Comparison of ENCODE assay signal across 9 cellular contexts in genomic region chr22:50621491-50621880, GRCh38. TPM values are rescaled to one million over a fixed set of nuclear protein-coding genes. Genes with fewer than 3 reads are reported as not detected.
DNase-seq lines count a peak whose midpoint lies in the region; ATAC-seq and TF ChIP-seq lines count a peak whose summit lies in the region.
"Had no signal": no experiment of that assay in that cellular context is flagged by ENCODE, and none has a peak within 500 bp of the region (broad histone marks: within the 10 kb centered on the region; RNA-seq: fewer than 3 reads in every experiment).

No MANE protein-coding gene starts in this region.

- H2BK5ac ChIP-seq in neuronal stem cell (ENCODE audit: low read length), result peak overlapping the region; percentile 29

- WGBS in neuronal stem cell (ENCODE audit: extremely low coverage in 2 of 2, insufficient read length in 2 of 2, insufficient replicate concordance in 1 of 2), 2 donors, result no CpG with 5 or more reads among the region's 6 CpGs

- H3K27ac ChIP-seq in neuronal stem cell (replicated peaks; ENCODE audit: low read length) (peak overlapping the region; percentile 67), coronary artery (no peak overlapping the region)
- H3K27ac ChIP-seq: ovary had no signal

- H4K91ac ChIP-seq in neuronal stem cell (ENCODE audit: low read depth, low read length, poor library complexity), result no peak overlapping the region

- peaks cover 21 to 22% of the 10 kb centered on the region in 2 donors for H3K4me1 ChIP-seq in neuronal stem cell (ENCODE audit: control insufficient read depth in 2 of 2, insufficient read depth in 1 of 2, low read depth in 1 of 2, low read length in 2 of 2)

- H3K14ac ChIP-seq in neuronal stem cell (ENCODE audit: low read length), result peak overlapping the region; percentile 22

- peak overlapping the region; percentile 83 for H3K4me3 Mint-ChIP-seq in central memory CD8-positive, alpha-beta T cell

- H3K4me1 Mint-ChIP-seq in central memory CD8-positive, alpha-beta T cell, result peaks cover 32% of the 10 kb centered on the region

- H3K36me3 Mint-ChIP-seq in central memory CD8-positive, alpha-beta T cell (ENCODE audit: insufficient read depth), result peaks cover 5% of the 10 kb centered on the region

- no peak overlapping the region for H3K4ac ChIP-seq in neuronal stem cell (ENCODE audit: low read length)

- peak overlapping the region; percentile 21 for H3K18ac ChIP-seq in neuronal stem cell (ENCODE audit: low read length)

- H3K9me3 ChIP-seq in neuronal stem cell (replicated peaks in 1 of 2; ENCODE audit: control insufficient read depth in 2 of 2, insufficient read depth in 1 of 2, low read depth in 1 of 2, low read length in 2 of 2), result no peaks in the 10 kb centered on the region
- H3K9me3 ChIP-seq: ovary had no signal

- H2BK12ac ChIP-seq in neuronal stem cell (ENCODE audit: low read length), result no peak overlapping the region

- no peaks in the 10 kb centered on the region for H3K9me3 Mint-ChIP-seq in central memory CD8-positive, alpha-beta T cell

- no peak overlapping the region for H2BK120ac ChIP-seq in neuronal stem cell (ENCODE audit: low read depth, low read length)

- H2BK15ac ChIP-seq in neuronal stem cell (ENCODE audit: low read length), result peak overlapping the region; percentile 20

- no peaks in the 10 kb centered on the region for H3K79me1 ChIP-seq in neuronal stem cell (ENCODE audit: low read depth, low read length)

- no peaks in the 10 kb centered on the region for H3K36me3 ChIP-seq in neuronal stem cell (replicated peaks in 1 of 2; ENCODE audit: control insufficient read depth in 2 of 2, insufficient read depth in 2 of 2, low read length in 2 of 2)
- H3K36me3 ChIP-seq: ovary had no signal

- peak overlapping the region; percentile 43 for H3K4me2 ChIP-seq in neuronal stem cell (ENCODE audit: insufficient read depth, low read length, poor library complexity, severe bottlenecking)

- peak overlapping the region; percentile 90 for H3K27ac Mint-ChIP-seq in central memory CD8-positive, alpha-beta T cell (ENCODE audit: low read depth)

- H3K23ac ChIP-seq in neuronal stem cell (ENCODE audit: low read depth, low read length, poor library complexity), result no peak overlapping the region

- peak; percentile 36 for ATAC-seq in GM18498 (IDR thresholded peaks at IDR 0.05; ENCODE audit: unreplicated experiment)
- ATAC-seq in HG03095 (IDR thresholded peaks at IDR 0.05; ENCODE audit: unreplicated experiment), result peak; percentile 45
- peak; percentile 62 for ATAC-seq in central memory CD8-positive, alpha-beta T cell (replicated peaks; ENCODE audit: extremely low read depth, poor library complexity, severe bottlenecking)
- no peak for ATAC-seq in HG02678 (IDR thresholded peaks at IDR 0.05; ENCODE audit: unreplicated experiment)

- H4K8ac ChIP-seq in neuronal stem cell (ENCODE audit: low read depth, low read length), result no peak overlapping the region

- no peak for TF ChIP-seq CTCF in coronary artery (IDR thresholded peaks at IDR 0.05)

- DNase-seq in SKM-1 treated with dmso at 0.1 percent for 144 hours (lab: John Stamatoyannopoulos, UW; ENCODE audit: unreplicated experiment) (peak; percentile 80), neuronal stem cell (ENCODE audit: low spot score) (no peak), NCI-H2196 treated with DMSO at 0.1 percent for 48 hours (lab: John Stamatoyannopoulos, UW; ENCODE audit: unreplicated experiment) (no peak), coronary artery (ENCODE audit: low spot score) (no peak)
- peak; percentile 27 to 55 for DNase-seq in central memory CD8-positive, alpha-beta T cell (ENCODE audit: low spot score in 2 of 2)

- no peak overlapping the region for H3K9ac ChIP-seq in neuronal stem cell (ENCODE audit: low read depth, low read length, poor library complexity)

- peaks cover 0 to 2% (median 0%) of the 10 kb centered on the region in 3 experiments for H3K27me3 ChIP-seq in neuronal stem cell (ENCODE audit: control insufficient read depth in 3 of 3, insufficient read depth in 3 of 3, low read depth in 1 of 3, low read length in 3 of 3)
- H3K27me3 ChIP-seq: ovary had no signal

- H3K27me3 Mint-ChIP-seq in central memory CD8-positive, alpha-beta T cell, result no peaks in the 10 kb centered on the region

- H2AK5ac ChIP-seq in neuronal stem cell (ENCODE audit: low read depth, low read length), result peak overlapping the region; percentile 35

- H2AFZ ChIP-seq in neuronal stem cell (ENCODE audit: low read length), result peak overlapping the region; percentile 48

- peak overlapping the region in 1 of 2 donors; percentile 3 for H3K4me3 ChIP-seq in neuronal stem cell (ENCODE audit: low read length in 2 of 2)
- no peak overlapping the region for H3K4me3 ChIP-seq in coronary artery
- H3K4me3 ChIP-seq: ovary had no signal

RNA-seq across cellular contexts. Expression of gene ARSA, which starts 6.5 kb away (rescaled TPM):
- 16.8 TPM for polyA plus RNA-seq in neuronal stem cell (2013, experiment 1 of 2)
- 15.2 TPM for polyA plus RNA-seq in neuronal stem cell (2013, experiment 2 of 2)

RNA-seq across cellular contexts. Expression of gene MAPK8IP2, which starts 20.9 kb away (rescaled TPM):
- 1.2 TPM for polyA plus RNA-seq in neuronal stem cell (2013, experiment 1 of 2)
- 1.2 TPM for polyA plus RNA-seq in neuronal stem cell (2013, experiment 2 of 2)

RNA-seq across cellular contexts. Expression of gene CHKB, which starts 38.8 kb away (rescaled TPM):
- 39.2 TPM for polyA plus RNA-seq in neuronal stem cell (2013, experiment 1 of 2)
- polyA plus RNA-seq in neuronal stem cell (2013, experiment 2 of 2), result 37.2 TPM

RNA-seq across cellular contexts. Expression of gene CPT1B, which starts 43.3 kb away (rescaled TPM):
- polyA plus RNA-seq in neuronal stem cell (2013, experiment 1 of 2), result 25.7 TPM
- 25.4 TPM for polyA plus RNA-seq in neuronal stem cell (2013, experiment 2 of 2)

RNA-seq across cellular contexts. Expression of gene SHANK3, which starts 51.1 kb away (rescaled TPM):
- 9.8 TPM for polyA plus RNA-seq in neuronal stem cell (2013, experiment 1 of 2)
- 9.9 TPM for polyA plus RNA-seq in neuronal stem cell (2013, experiment 2 of 2)

Comparison
In these comparisons a context has a peak if more than half of its experiments do, and no peak if none do; other contexts are left out.
1. DNase-seq: peak in SKM-1 treated with dmso at 0.1 percent for 144 hours (single experiment) and central memory CD8-positive, alpha-beta T cell (2 of 2); none in neuronal stem cell (single experiment), NCI-H2196 treated with DMSO at 0.1 percent for 48 hours (single experiment) and coronary artery (single experiment).